In genomic region chr1:235275223-235275622, GRCh38 we compare ENCODE assay signal across 8 cellular contexts. TPM values are rescaled to one million over a fixed set of nuclear protein-coding genes. Genes with fewer than 3 reads are reported as not detected.
DNase-seq lines count a peak whose midpoint lies in the region; ATAC-seq and TF ChIP-seq lines count a peak whose summit lies in the region.

No MANE protein-coding gene starts in this region.

- peaks cover 0 to 1% (median 0%) of the 10 kb centered on the region in 3 donors for H3K27me3 Mint-ChIP-seq in immature natural killer cell (ENCODE audit: low read depth in 3 of 3)

- intact Hi-C loops in sigmoid colon (cut with DNase I) = no loop called here

- H3K27ac Mint-ChIP-seq in immature natural killer cell = peak overlapping the region; percentile 30 to 82 (median 68)

- no peaks in the 10 kb centered on the region for H3K36me3 Mint-ChIP-seq in immature natural killer cell

- TF ChIP-seq POLR2A in sigmoid colon (IDR thresholded peaks at IDR 0.05) (no peak), tibial nerve (IDR thresholded peaks at IDR 0.05) (no peak)

- WGBS in sigmoid colon, 2 donors = 47 to 84% methylated on average over 3 of the region's 3 CpGs
- 65 to 67% methylated on average over 3 of the region's 3 CpGs for WGBS in tibial nerve, 2 donors

- H3K27me3 ChIP-seq in sigmoid colon (no peaks in the 10 kb centered on the region), tibial nerve (no peaks in the 10 kb centered on the region)

- H3K4me3 ChIP-seq in sigmoid colon (no peak overlapping the region), tibial nerve (no peak overlapping the region)

- in situ Hi-C loops in KBM-7 (cut with MboI; ENCODE audit: low pct_unique_long_range_greater_than_20kb, low sequenced_read_pairs) = no loop called here

- H3K4me1 ChIP-seq in sigmoid colon (peaks cover 0 to 62% (median 37%) of the 10 kb centered on the region in 4 donors), tibial nerve (peaks cover 0 to 63% (median 8%) of the 10 kb centered on the region in 4 donors)

- H3K9me3 Mint-ChIP-seq in immature natural killer cell = no peaks in the 10 kb centered on the region

- TF ChIP-seq EP300 in sigmoid colon (IDR thresholded peaks at IDR 0.05) (no peak), tibial nerve (IDR thresholded peaks at IDR 0.05) (no peak)

- H3K4me3 Mint-ChIP-seq in immature natural killer cell = peak overlapping the region; percentile 13 to 63 (median 46)

- peak; percentile 73 for ATAC-seq in GM18502 (IDR thresholded peaks at IDR 0.05; ENCODE audit: poor library complexity, unreplicated experiment)
- peak; percentile 69 for ATAC-seq in GM21515 (IDR thresholded peaks at IDR 0.05; ENCODE audit: unreplicated experiment)

- H3K36me3 ChIP-seq in sigmoid colon (no peaks in the 10 kb centered on the region), tibial nerve (no peaks in the 10 kb centered on the region)

- no peaks in the 10 kb centered on the region for H3K9me3 ChIP-seq in sigmoid colon
- no peaks in the 10 kb centered on the region for H3K9me3 ChIP-seq in tibial nerve

- TF ChIP-seq CTCF in sigmoid colon (IDR thresholded peaks at IDR 0.05) (no peak), tibial nerve (IDR thresholded peaks at IDR 0.05) (no peak)

- peaks cover 72 to 94% of the 10 kb centered on the region in 2 donors for H3K4me1 Mint-ChIP-seq in immature natural killer cell

- H3K27ac ChIP-seq in sigmoid colon = no peak overlapping the region
- peak overlapping the region in 1 of 4 donors; percentile 41 for H3K27ac ChIP-seq in tibial nerve

- DNase-seq in KBM-7 (peak; percentile 72), immature natural killer cell (no peak), sigmoid colon (no peak), tibial nerve (ENCODE audit: low spot score in 2 of 2) (no peak), cortex of kidney (lab: John Stamatoyannopoulos, UW) (no peak)
- no peak for DNase-seq in activated CD4-positive, alpha-beta T cell treated with anti-CD3 and anti-CD28 coated beads, Interleukin-2, amount 50 U/mL, for 1 hour

RNA-seq across cellular contexts. Expression of gene ARID4B, which starts 52.8 kb away (rescaled TPM):
- 10 to 100 TPM; 28.3 to 77.9 (median 34.2) TPM for polyA plus RNA-seq in immature natural killer cell
- total RNA-seq in sigmoid colon = 10 to 100 TPM; 30.1 to 41.7 (median 38.4) TPM
- 10 to 100 TPM in 1 of 3 donors, 1 to 10 TPM in 2; 8.1 to 15.9 (median 9.0) TPM for polyA plus RNA-seq in sigmoid colon
- total RNA-seq in tibial nerve = 10 to 100 TPM; 41.6 to 58.8 (median 46.8) TPM

RNA-seq across cellular contexts. Expression of gene GGPS1, which starts 53.1 kb away (rescaled TPM):
- 10 to 100 TPM; 38.8 to 60.1 (median 50.5) TPM for polyA plus RNA-seq in immature natural killer cell
- 10 to 100 TPM; 29.5 to 35.7 (median 30.8) TPM for total RNA-seq in sigmoid colon
- 10 to 100 TPM; 16.6 to 33.6 (median 28.9) TPM for polyA plus RNA-seq in sigmoid colon
- total RNA-seq in tibial nerve = 10 to 100 TPM; 12.9 to 26.2 (median 15.7) TPM
